ENCODE assay signal across 30 cellular contexts in the genomic region with DNA sequence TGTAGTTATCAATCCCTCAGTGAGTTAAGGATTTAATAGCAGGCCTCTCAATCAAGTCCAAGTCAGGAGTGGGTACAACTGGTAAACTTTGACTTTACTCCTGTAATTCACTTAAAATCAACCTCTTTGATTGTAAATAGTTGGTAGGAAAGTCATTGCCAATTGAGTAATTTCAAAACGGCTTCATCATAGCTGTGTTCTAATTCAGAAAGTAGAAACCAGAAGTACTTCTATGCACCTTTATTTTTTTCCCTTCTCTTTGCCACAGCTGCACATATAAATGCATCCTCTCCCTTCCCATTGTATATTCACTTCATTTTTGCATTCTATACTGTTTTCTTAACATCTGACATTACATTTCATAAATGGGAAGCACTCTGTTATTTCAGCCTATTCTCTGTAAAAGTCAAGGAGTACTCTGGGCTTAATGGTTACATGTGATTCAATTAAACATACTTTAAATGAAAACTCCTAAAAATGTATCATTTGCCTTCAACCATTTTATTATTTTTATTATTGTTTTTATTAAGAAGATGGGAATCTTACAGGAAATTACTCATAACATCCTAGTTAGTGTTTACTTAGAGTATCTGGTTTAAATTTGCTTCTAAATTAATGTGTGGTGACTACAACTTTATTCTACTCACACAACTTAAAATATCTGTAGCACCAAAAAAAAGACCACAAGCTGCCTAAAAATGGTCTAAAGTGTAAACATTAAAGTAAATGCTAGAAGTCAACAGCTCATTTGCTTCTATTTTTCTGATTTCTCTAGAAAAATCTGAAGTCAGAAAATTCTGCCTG.
DNase-seq lines count a peak whose midpoint lies in the region; ATAC-seq and FAIRE-seq lines count a peak whose summit lies in the region.
"Had no signal": no experiment of that assay in that cellular context is flagged by ENCODE, and none has a peak within 500 bp of the region (broad histone marks: within the 10 kb centered on the region; RNA-seq: fewer than 3 reads in every experiment).

No MANE protein-coding gene starts in this region.

- H3K36me3 ChIP-seq in small intestine (ENCODE audit: control insufficient read depth in 2 of 2, insufficient read depth in 2 of 2, low read length in 2 of 2): no peaks in the 10 kb centered on the region
- H3K36me3 ChIP-seq: upper lobe of right lung had no signal

- H3K27ac ChIP-seq in small intestine (ENCODE audit: low read depth in 1 of 2, low read length in 1 of 2): no peak overlapping the region
- H3K27ac ChIP-seq in caudate nucleus (ENCODE audit: low read depth, low read length): no peak overlapping the region
- H3K27ac ChIP-seq: PC-9, upper lobe of right lung had no signal

- H3K4me1 Mint-ChIP-seq in activated T-helper 2 cell treated with anti-CD3 and anti-CD28 coated beads, Interferon-gamma antibody, Interleukin-2, Interleukin-4, amounts not matched to agents 10 μg/mL and 5 μg/mL and 100 μg/mL, durations not matched to agents 14 hours and 24 hours and 36 hours (ENCODE audit: low read depth): peaks cover 1% of the 10 kb centered on the region
- H3K4me1 Mint-ChIP-seq: activated naive CD8-positive, alpha-beta T cell treated with anti-CD3 and anti-CD28 coated beads, Interleukin-2, amount 50 U/mL, for 24 hours; naive thymus-derived CD8-positive, alpha-beta T cell; T-cell had no signal

- no peak overlapping the region for H3K27ac Mint-ChIP-seq in activated T-helper 2 cell treated with anti-CD3 and anti-CD28 coated beads, Interferon-gamma antibody, Interleukin-2, Interleukin-4, amounts not matched to agents 10 μg/mL and 5 μg/mL and 100 μg/mL, durations not matched to agents 14 hours and 24 hours and 36 hours
- H3K27ac Mint-ChIP-seq: activated naive CD8-positive, alpha-beta T cell treated with anti-CD3 and anti-CD28 coated beads, Interleukin-2, amount 50 U/mL, for 24 hours; CD4-positive, alpha-beta T cell; naive thymus-derived CD8-positive, alpha-beta T cell; T-cell had no signal

- no peak overlapping the region for H3K4me3 ChIP-seq in small intestine (ENCODE audit: low read depth in 1 of 2, low read length in 2 of 2)
- H3K4me3 ChIP-seq: PC-9, smooth muscle cell, upper lobe of right lung had no signal

- H3K9me3 ChIP-seq in small intestine (ENCODE audit: control insufficient read depth, low read depth): no peaks in the 10 kb centered on the region
- H3K9me3 ChIP-seq: upper lobe of right lung had no signal

- peak; percentile 91 for FAIRE-seq in endometrium (lab: Jason Lieb, UNC)
- FAIRE-seq in small intestine (lab: Jason Lieb, UNC): peak; percentile 5
- FAIRE-seq: HepG2 had no signal

- ATAC-seq in GM18868 (IDR thresholded peaks at IDR 0.05; ENCODE audit: unreplicated experiment) (peak; percentile 75), HG02884 (IDR thresholded peaks at IDR 0.05; ENCODE audit: unreplicated experiment) (peak; percentile 81)
- ATAC-seq: activated naive CD8-positive, alpha-beta T cell treated with anti-CD3 and anti-CD28 coated beads, Interleukin-2, amount 50 U/mL, for 24 hours; esophagus mucosa; HepG2; left ventricle myocardium superior; naive thymus-derived CD8-positive, alpha-beta T cell; T-cell; upper lobe of right lung had no signal

- intact Hi-C loops in activated T-helper 2 cell treated with anti-CD3 and anti-CD28 coated beads, Interferon-gamma antibody, Interleukin-2, Interleukin-4, amounts not matched to agents 10 μg/mL and 5 μg/mL and 100 μg/mL, durations not matched to agents 14 hours and 24 hours and 36 hours (cut with micrococcal nuclease): no loop called here

- no peaks in the 10 kb centered on the region for H3K27me3 ChIP-seq in small intestine (ENCODE audit: control insufficient read depth in 2 of 2, insufficient read depth in 2 of 2, low read length in 2 of 2)
- H3K27me3 ChIP-seq: upper lobe of right lung had no signal

- WGBS in small intestine, 3 donors: 70 to 79% (median 77%) methylated on average over 1 of the region's 1 CpG

- no peak overlapping the region for H3K4me3 Mint-ChIP-seq in activated T-helper 2 cell treated with anti-CD3 and anti-CD28 coated beads, Interferon-gamma antibody, Interleukin-2, Interleukin-4, amounts not matched to agents 10 μg/mL and 5 μg/mL and 100 μg/mL, durations not matched to agents 14 hours and 24 hours and 36 hours (ENCODE audit: low read depth)
- H3K4me3 Mint-ChIP-seq: activated naive CD8-positive, alpha-beta T cell treated with anti-CD3 and anti-CD28 coated beads, Interleukin-2, amount 50 U/mL, for 24 hours; CD4-positive, alpha-beta T cell; naive thymus-derived CD8-positive, alpha-beta T cell; T-cell had no signal

- DNase-seq in small intestine: no peak
- no peak for DNase-seq in activated T-helper 2 cell treated with anti-CD3 and anti-CD28 coated beads, Interferon-gamma antibody, Interleukin-2, Interleukin-4, amounts not matched to agents 10 μg/mL and 5 μg/mL and 100 μg/mL, durations not matched to agents 14 hours and 24 hours and 36 hours (ENCODE audit: low spot score)
- no peak for DNase-seq in caudate nucleus (lab: John Stamatoyannopoulos, UW)
- no peak for DNase-seq in T-helper 1 cell
- DNase-seq in activated gamma-delta T cell (lab: John Stamatoyannopoulos, UW): no peak
- DNase-seq: activated CD4-positive, alpha-beta T cell treated with anti-CD3 and anti-CD28 coated beads, Interleukin-2, amount 50 U/mL, for 48 hours; activated effector memory CD4-positive, alpha-beta T cell treated with anti-CD3 and anti-CD28 coated beads, Interleukin-2, amount 50 U/mL, for 16 hours; activated naive CD8-positive, alpha-beta T cell treated with anti-CD3 and anti-CD28 coated beads, Interleukin-2, amount 50 U/mL, for 24 hours; CD4-positive, alpha-beta T cell; DMS 273 treated with DMSO at 0.1 percent for 48 hours; effector CD4-positive, alpha-beta T cell; islet precursor cell; left ventricle myocardium superior; midbrain; naive thymus-derived CD8-positive, alpha-beta T cell; NCI-H2029; NCI-H82; occipital lobe; PC-9; Right ventricle myocardium superior; stimulated activated CD4-positive, alpha-beta T cell treated with anti-CD3 and anti-CD28 coated beads, Interleukin-2, amount 100 ng/mL, for 24 hours; substantia nigra; T-cell; upper lobe of right lung had no signal

- peaks cover 2% of the 10 kb centered on the region for H3K36me3 Mint-ChIP-seq in activated T-helper 2 cell treated with anti-CD3 and anti-CD28 coated beads, Interferon-gamma antibody, Interleukin-2, Interleukin-4, amounts not matched to agents 10 μg/mL and 5 μg/mL and 100 μg/mL, durations not matched to agents 14 hours and 24 hours and 36 hours (ENCODE audit: low read depth)

- no peaks in the 10 kb centered on the region for H3K4me1 ChIP-seq in small intestine (ENCODE audit: control insufficient read depth in 2 of 2, insufficient read depth in 1 of 2, low read depth in 1 of 2, low read length in 1 of 2)
- H3K4me1 ChIP-seq: upper lobe of right lung had no signal

- no peaks in the 10 kb centered on the region for H3K27me3 Mint-ChIP-seq in activated T-helper 2 cell treated with anti-CD3 and anti-CD28 coated beads, Interferon-gamma antibody, Interleukin-2, Interleukin-4, amounts not matched to agents 10 μg/mL and 5 μg/mL and 100 μg/mL, durations not matched to agents 14 hours and 24 hours and 36 hours (ENCODE audit: low read depth)
- H3K27me3 Mint-ChIP-seq: activated naive CD8-positive, alpha-beta T cell treated with anti-CD3 and anti-CD28 coated beads, Interleukin-2, amount 50 U/mL, for 24 hours; CD4-positive, alpha-beta T cell; naive thymus-derived CD8-positive, alpha-beta T cell; T-cell had no signal

- H3K9me3 Mint-ChIP-seq in activated T-helper 2 cell treated with anti-CD3 and anti-CD28 coated beads, Interferon-gamma antibody, Interleukin-2, Interleukin-4, amounts not matched to agents 10 μg/mL and 5 μg/mL and 100 μg/mL, durations not matched to agents 14 hours and 24 hours and 36 hours: no peaks in the 10 kb centered on the region
- H3K9me3 Mint-ChIP-seq: activated naive CD8-positive, alpha-beta T cell treated with anti-CD3 and anti-CD28 coated beads, Interleukin-2, amount 50 U/mL, for 24 hours; CD4-positive, alpha-beta T cell; T-cell had no signal
